In the genomic region with DNA sequence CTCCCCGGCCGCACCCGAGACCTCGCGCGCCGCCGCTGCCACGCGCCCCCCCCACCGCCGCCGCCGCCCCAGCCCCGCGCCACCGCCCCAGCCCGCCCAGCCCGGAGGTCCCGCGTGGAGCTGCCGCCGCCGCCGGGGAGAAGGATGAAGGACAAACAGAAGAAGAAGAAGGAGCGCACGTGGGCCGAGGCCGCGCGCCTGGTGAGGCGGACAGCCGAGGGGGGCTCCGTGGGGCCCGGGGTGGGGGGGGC, we compare ENCODE assay signal across 1 cellular context.
TF ChIP-seq lines count a peak whose summit lies in the region.

No MANE protein-coding gene starts in this region.

TF ChIP-seq in endothelial cell of umbilical vein, 7 proteins besides CTCF, POLR2A, EP300 and RAD21:
- TF ChIP-seq MYC (IDR thresholded peaks at IDR 0.05; ENCODE audit: low read depth, low read length) (no peak), GATA2 (IDR thresholded peaks at IDR 0.05; ENCODE audit: insufficient read depth, insufficient read length, low read depth, low read length) (no peak), POLR2AphosphoS5 (IDR thresholded peaks at IDR 0.05; ENCODE audit: insufficient read depth, low read depth, low read length) (no peak), EZH2 (IDR thresholded peaks at IDR 0.05; ENCODE audit: borderline replicate concordance, low read depth, low read length, severe bottlenecking) (no peak), JUN (IDR thresholded peaks at IDR 0.05; ENCODE audit: borderline replicate concordance, insufficient read depth, insufficient read length, low read depth) (no peak), FOS (IDR thresholded peaks at IDR 0.05; ENCODE audit: borderline replicate concordance, insufficient read depth, low read length) (no peak), MAX (IDR thresholded peaks at IDR 0.05; ENCODE audit: insufficient read depth, insufficient read length) (no peak)
TF ChIP-seq in endothelial cell of umbilical vein: peak in this region for 0.
